ENCODE assay signal across 23 cellular contexts in the genomic region with DNA sequence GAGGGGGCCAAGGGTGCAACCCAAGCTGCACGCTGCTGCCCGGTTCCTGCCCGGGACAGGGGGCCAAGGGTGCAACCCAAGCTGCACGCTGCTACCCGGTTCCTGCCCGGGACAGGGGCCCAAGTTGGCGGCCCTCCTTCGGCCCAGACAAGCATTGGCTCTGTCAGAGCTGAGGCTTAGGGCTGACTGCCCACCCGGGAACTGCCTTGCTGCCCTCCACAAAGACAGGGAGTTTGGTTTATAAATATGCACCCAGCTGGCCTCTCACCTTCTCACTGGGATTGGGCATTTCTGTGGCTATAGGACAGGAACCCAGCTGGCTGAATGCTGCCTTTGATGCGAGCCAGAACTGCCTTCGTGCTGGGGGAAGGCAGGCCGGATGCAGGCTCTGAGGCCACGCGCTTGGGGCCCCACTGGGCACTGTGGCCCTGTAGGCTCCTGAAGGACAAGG.
"Had no signal": no experiment of that assay in that cellular context is flagged by ENCODE, and none has a peak within 500 bp of the region (broad histone marks: within the 10 kb centered on the region; RNA-seq: fewer than 3 reads in every experiment).

No MANE protein-coding gene starts in this region.

- DNase-seq: activated B cell treated with CpG ODN at 0.5 μM for 24 hours; activated CD4-positive, alpha-beta T cell treated with anti-CD3 and anti-CD28 coated beads for 36 hours; activated CD4-positive, alpha-beta T cell treated with anti-CD3 and anti-CD28 coated beads, Interleukin-2, amount 50 U/mL, for 48 hours; activated CD8-positive, alpha-beta memory T cell treated with anti-CD3 and anti-CD28 coated beads, Interleukin-2, amount 50 U/mL, for 48 hours; activated naive CD4-positive, alpha-beta T cell; activated T-cell treated with anti-CD3 and anti-CD28 coated beads, Interleukin-2, amount 50 U/mL, for 4 hours; effector CD4-positive, alpha-beta T cell; foreskin keratinocyte; glutamatergic neuron; hippocampal formation; left ventricle myocardium inferior; midbrain; stimulated activated CD4-positive, alpha-beta T cell treated with anti-CD3 and anti-CD28 coated beads, Interleukin-4, amount 100 ng/mL, for 4 hours; stomach; T1000 had no signal

- H3K4me1 Mint-ChIP-seq: activated B cell treated with CpG ODN at 0.5 μM for 24 hours; activated CD4-positive, alpha-beta T cell treated with anti-CD3 and anti-CD28 coated beads for 36 hours had no signal

- ATAC-seq: activated CD4-positive, alpha-beta T cell treated with anti-CD3 and anti-CD28 coated beads for 36 hours; foreskin keratinocyte; sciatic nerve had no signal

- H3K79me2 ChIP-seq: parathyroid adenoma had no signal

- H3K4me3 Mint-ChIP-seq: activated B cell treated with CpG ODN at 0.5 μM for 24 hours; activated CD4-positive, alpha-beta T cell treated with anti-CD3 and anti-CD28 coated beads for 36 hours; activated naive CD8-positive, alpha-beta T cell; activated T-cell treated with anti-CD3 and anti-CD28 coated beads, Interleukin-2, amount 50 U/mL, for 4 hours; nephron; T-helper 1 cell treated with Interleukin-12 subunit alpha and Interleukin-12 subunit beta and Interleukin-4 antibody, amounts not matched to agents 30 μg/mL and 1 μg/mL, for 36 hours had no signal

- H3K27ac ChIP-seq: foreskin keratinocyte, left ventricle myocardium inferior, parathyroid adenoma, stomach, suprapubic skin, tibial nerve had no signal

- H3K27me3 Mint-ChIP-seq: activated B cell treated with CpG ODN at 0.5 μM for 24 hours had no signal

- H3K4me1 ChIP-seq: left ventricle myocardium inferior, parathyroid adenoma, stomach, suprapubic skin, tibial nerve had no signal

- H3K27me3 ChIP-seq: foreskin keratinocyte had no signal

- H3K4me3 ChIP-seq: left ventricle myocardium inferior, stomach, suprapubic skin, tibial nerve had no signal

- H2AFZ ChIP-seq: parathyroid adenoma had no signal

- H3K9me3 ChIP-seq: left ventricle myocardium inferior, stomach, suprapubic skin, tibial nerve had no signal

- H3K9me3 Mint-ChIP-seq: activated B cell treated with CpG ODN at 0.5 μM for 24 hours; activated T-cell treated with anti-CD3 and anti-CD28 coated beads, Interleukin-2, amount 50 U/mL, for 4 hours; activated T-helper 2 cell treated with anti-CD3 and anti-CD28 coated beads, Interferon-gamma antibody, Interleukin-2, Interleukin-4, amounts not matched to agents 10 μg/mL and 5 μg/mL and 100 μg/mL, durations not matched to agents 14 hours and 24 hours and 36 hours; nephron; T-helper 1 cell treated with Interleukin-12 subunit alpha and Interleukin-12 subunit beta and Interleukin-4 antibody, amounts not matched to agents 30 μg/mL and 1 μg/mL, for 36 hours had no signal

- H3K27ac Mint-ChIP-seq: activated B cell treated with CpG ODN at 0.5 μM for 24 hours; activated CD4-positive, alpha-beta T cell treated with anti-CD3 and anti-CD28 coated beads for 36 hours; activated naive CD8-positive, alpha-beta T cell; activated T-helper 2 cell treated with anti-CD3 and anti-CD28 coated beads, Interferon-gamma antibody, Interleukin-2, Interleukin-4, amounts not matched to agents 10 μg/mL and 5 μg/mL and 100 μg/mL, durations not matched to agents 14 hours and 24 hours and 36 hours; nephron; T-helper 1 cell treated with Interleukin-12 subunit alpha and Interleukin-12 subunit beta and Interleukin-4 antibody, amounts not matched to agents 30 μg/mL and 1 μg/mL, for 36 hours had no signal

- H3K36me3 Mint-ChIP-seq: activated naive CD8-positive, alpha-beta T cell had no signal

- H3K36me3 ChIP-seq: left ventricle myocardium inferior, stomach, suprapubic skin, tibial nerve had no signal
